ENCODE assay signal across 1 cellular context in the genomic region with DNA sequence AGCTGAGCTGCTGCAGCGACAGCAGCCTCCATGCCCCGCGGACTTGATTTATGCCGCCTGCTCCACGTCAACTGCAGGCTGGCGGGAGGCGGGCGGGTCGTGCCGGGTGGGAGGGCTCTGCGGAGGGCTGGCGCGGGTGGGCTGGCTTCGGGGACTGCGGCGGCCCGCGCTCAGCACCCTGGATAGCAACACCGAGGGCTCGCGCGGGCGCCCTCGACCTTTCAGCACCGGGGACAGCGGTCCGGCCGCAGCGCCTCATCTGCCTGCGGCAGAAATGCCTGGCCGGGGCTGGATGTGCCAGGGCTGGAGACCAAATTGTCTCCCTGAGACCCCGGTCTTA.
A peak's percentile ranks its signal among the peaks of the same experiment; 100 is the strongest.
TF ChIP-seq lines count a peak whose summit lies in the region.

No MANE protein-coding gene starts in this region.

TF ChIP-seq in HepG2, 621 proteins besides CTCF, POLR2A, EP300 and RAD21 (continued from another document and continues in another):
- TF ChIP-seq, protein P1, sequence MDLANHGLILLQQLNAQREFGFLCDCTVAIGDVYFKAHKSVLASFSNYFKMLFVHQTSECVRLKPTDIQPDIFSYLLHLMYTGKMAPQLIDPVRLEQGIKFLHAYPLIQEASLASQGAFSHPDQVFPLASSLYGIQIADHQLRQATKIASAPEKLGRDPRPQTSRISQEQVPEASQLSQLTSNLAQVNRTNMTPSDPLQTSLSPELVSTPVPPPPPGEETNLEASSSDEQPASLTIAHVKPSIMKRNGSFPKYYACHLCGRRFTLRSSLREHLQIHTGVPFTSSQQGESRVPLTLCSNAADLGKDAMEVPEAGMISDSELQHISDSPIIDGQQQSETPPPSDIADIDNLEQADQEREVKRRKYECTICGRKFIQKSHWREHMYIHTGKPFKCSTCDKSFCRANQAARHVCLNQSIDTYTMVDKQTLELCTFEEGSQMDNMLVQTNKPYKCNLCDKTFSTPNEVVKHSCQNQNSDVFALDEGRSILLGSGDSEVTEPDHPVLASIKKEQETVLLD (CRISPR knock-in tag; IDR thresholded peaks at IDR 0.05; ENCODE audit: low read depth), result peak; percentile 93
- TF ChIP-seq RFX5 (IDR thresholded peaks at IDR 0.05; ENCODE audit: low read depth, low read length) (no peak), FOXA1 (IDR thresholded peaks at IDR 0.05) (no peak), FOXA1 (CRISPR knock-in tag; IDR thresholded peaks at IDR 0.05) (peak; percentile 61), MAF1 (CRISPR knock-in tag; IDR thresholded peaks at IDR 0.05; ENCODE audit: borderline replicate concordance) (peak; percentile 99), FOXJ3 (CRISPR knock-in tag; IDR thresholded peaks at IDR 0.05; ENCODE audit: borderline replicate concordance) (0 out of 2 replicates have a peak, but pooled peaks have one; percentile 38), ZNF205 (CRISPR knock-in tag; IDR thresholded peaks at IDR 0.05) (peak; percentile 98), MEIS1 (CRISPR knock-in tag; IDR thresholded peaks at IDR 0.05; ENCODE audit: borderline replicate concordance) (peak; percentile 95), ZNF766 (CRISPR knock-in tag; IDR thresholded peaks at IDR 0.05; ENCODE audit: borderline replicate concordance) (peak; percentile 100), CHD2 (IDR thresholded peaks at IDR 0.05; ENCODE audit: low read depth, low read length) (no peak), HIVEP1 (CRISPR knock-in tag; IDR thresholded peaks at IDR 0.05) (no peak; the same call in 1 of the 2 replicates), SOX6 (IDR thresholded peaks at IDR 0.05) (no peak), SOX6 (CRISPR knock-in tag; IDR thresholded peaks at IDR 0.05) (peak; percentile 59), ZSCAN12 (CRISPR knock-in tag; IDR thresholded peaks at IDR 0.05) (peak; percentile 100), ZNF430 (CRISPR knock-in tag; IDR thresholded peaks at IDR 0.05) (peak; percentile 99), RFXAP (CRISPR knock-in tag; IDR thresholded peaks at IDR 0.05; ENCODE audit: borderline replicate concordance) (peak; percentile 96), RORA (CRISPR knock-in tag; IDR thresholded peaks at IDR 0.05) (no peak), ZNF879 (CRISPR knock-in tag; IDR thresholded peaks at IDR 0.05) (peak; percentile 99), TBX3 (IDR thresholded peaks at IDR 0.05; ENCODE audit: borderline replicate concordance) (no peak), ZNF883 (CRISPR knock-in tag; IDR thresholded peaks at IDR 0.05; ENCODE audit: not compliant biosample characterization) (peak; percentile 99), SATB2 (CRISPR knock-in tag; IDR thresholded peaks at IDR 0.05) (peak; percentile 99), BRD4 (CRISPR knock-in tag; IDR thresholded peaks at IDR 0.05) (no peak), ZNF329 (CRISPR knock-in tag; IDR thresholded peaks at IDR 0.05; ENCODE audit: low read depth) (peak; percentile 95), ZNF460 (CRISPR knock-in tag; IDR thresholded peaks at IDR 0.05; ENCODE audit: borderline replicate concordance) (no peak), IKZF1 (IDR thresholded peaks at IDR 0.05) (no peak), FOXO1 (CRISPR knock-in tag; IDR thresholded peaks at IDR 0.05) (peak; percentile 96), SKI (IDR thresholded peaks at IDR 0.05; ENCODE audit: partially characterized antibody) (no peak), ZNF562 (CRISPR knock-in tag; IDR thresholded peaks at IDR 0.05; ENCODE audit: borderline replicate concordance) (peak; percentile 87; the same call in 1 of the 2 replicates), POLR2AphosphoS2 (IDR thresholded peaks at IDR 0.05; ENCODE audit: low read depth, low read length) (no peak), NCOA1 (CRISPR knock-in tag; IDR thresholded peaks at IDR 0.05) (peak; percentile 85), HES4 (CRISPR knock-in tag; IDR thresholded peaks at IDR 0.05; ENCODE audit: borderline replicate concordance) (peak; percentile 100), TCF7 (IDR thresholded peaks at IDR 0.05; ENCODE audit: low read depth) (no peak), NFATC3 (CRISPR knock-in tag; IDR thresholded peaks at IDR 0.05) (peak; percentile 99; the same call in 1 of the 2 replicates), PAWR (CRISPR knock-in tag; IDR thresholded peaks at IDR 0.05; ENCODE audit: borderline replicate concordance) (peak; percentile 98; the same call in 1 of the 2 replicates), KLF16 (CRISPR knock-in tag; IDR thresholded peaks at IDR 0.05) (peak; percentile 93 to 100; a peak in 3 of 4 replicates)
- TF ChIP-seq, protein P2, sequence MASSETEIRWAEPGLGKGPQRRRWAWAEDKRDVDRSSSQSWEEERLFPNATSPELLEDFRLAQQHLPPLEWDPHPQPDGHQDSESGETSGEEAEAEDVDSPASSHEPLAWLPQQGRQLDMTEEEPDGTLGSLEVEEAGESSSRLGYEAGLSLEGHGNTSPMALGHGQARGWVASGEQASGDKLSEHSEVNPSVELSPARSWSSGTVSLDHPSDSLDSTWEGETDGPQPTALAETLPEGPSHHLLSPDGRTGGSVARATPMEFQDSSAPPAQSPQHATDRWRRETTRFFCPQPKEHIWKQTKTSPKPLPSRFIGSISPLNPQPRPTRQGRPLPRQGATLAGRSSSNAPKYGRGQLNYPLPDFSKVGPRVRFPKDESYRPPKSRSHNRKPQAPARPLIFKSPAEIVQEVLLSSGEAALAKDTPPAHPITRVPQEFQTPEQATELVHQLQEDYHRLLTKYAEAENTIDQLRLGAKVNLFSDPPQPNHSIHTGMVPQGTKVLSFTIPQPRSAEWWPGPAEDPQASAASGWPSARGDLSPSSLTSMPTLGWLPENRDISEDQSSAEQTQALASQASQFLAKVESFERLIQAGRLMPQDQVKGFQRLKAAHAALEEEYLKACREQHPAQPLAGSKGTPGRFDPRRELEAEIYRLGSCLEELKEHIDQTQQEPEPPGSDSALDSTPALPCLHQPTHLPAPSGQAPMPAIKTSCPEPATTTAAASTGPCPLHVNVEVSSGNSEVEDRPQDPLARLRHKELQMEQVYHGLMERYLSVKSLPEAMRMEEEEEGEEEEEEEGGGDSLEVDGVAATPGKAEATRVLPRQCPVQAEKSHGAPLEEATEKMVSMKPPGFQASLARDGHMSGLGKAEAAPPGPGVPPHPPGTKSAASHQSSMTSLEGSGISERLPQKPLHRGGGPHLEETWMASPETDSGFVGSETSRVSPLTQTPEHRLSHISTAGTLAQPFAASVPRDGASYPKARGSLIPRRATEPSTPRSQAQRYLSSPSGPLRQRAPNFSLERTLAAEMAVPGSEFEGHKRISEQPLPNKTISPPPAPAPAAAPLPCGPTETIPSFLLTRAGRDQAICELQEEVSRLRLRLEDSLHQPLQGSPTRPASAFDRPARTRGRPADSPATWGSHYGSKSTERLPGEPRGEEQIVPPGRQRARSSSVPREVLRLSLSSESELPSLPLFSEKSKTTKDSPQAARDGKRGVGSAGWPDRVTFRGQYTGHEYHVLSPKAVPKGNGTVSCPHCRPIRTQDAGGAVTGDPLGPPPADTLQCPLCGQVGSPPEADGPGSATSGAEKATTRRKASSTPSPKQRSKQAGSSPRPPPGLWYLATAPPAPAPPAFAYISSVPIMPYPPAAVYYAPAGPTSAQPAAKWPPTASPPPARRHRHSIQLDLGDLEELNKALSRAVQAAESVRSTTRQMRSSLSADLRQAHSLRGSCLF (CRISPR knock-in tag; IDR thresholded peaks at IDR 0.05; ENCODE audit: borderline replicate concordance), result peak; percentile 99
- TF ChIP-seq, protein P3, sequence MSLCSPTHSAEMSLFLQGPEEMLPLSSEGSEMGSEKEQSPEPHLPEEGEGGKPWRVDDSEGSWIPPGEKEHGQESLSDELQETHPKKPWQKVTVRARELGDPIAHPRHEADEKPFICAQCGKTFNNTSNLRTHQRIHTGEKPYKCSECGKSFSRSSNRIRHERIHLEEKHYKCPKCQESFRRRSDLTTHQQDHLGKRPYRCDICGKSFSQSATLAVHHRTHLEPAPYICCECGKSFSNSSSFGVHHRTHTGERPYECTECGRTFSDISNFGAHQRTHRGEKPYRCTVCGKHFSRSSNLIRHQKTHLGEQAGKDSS (CRISPR knock-in tag; IDR thresholded peaks at IDR 0.05; ENCODE audit: borderline replicate concordance, low read depth), result peak; percentile 90; the same call in 1 of the 2 replicates
- TF ChIP-seq, protein P4, sequence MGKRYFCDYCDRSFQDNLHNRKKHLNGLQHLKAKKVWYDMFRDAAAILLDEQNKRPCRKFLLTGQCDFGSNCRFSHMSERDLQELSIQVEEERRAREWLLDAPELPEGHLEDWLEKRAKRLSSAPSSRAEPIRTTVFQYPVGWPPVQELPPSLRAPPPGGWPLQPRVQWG (CRISPR knock-in tag; IDR thresholded peaks at IDR 0.05; ENCODE audit: borderline replicate concordance, low read depth), result peak; percentile 96
- TF ChIP-seq, protein P5, sequence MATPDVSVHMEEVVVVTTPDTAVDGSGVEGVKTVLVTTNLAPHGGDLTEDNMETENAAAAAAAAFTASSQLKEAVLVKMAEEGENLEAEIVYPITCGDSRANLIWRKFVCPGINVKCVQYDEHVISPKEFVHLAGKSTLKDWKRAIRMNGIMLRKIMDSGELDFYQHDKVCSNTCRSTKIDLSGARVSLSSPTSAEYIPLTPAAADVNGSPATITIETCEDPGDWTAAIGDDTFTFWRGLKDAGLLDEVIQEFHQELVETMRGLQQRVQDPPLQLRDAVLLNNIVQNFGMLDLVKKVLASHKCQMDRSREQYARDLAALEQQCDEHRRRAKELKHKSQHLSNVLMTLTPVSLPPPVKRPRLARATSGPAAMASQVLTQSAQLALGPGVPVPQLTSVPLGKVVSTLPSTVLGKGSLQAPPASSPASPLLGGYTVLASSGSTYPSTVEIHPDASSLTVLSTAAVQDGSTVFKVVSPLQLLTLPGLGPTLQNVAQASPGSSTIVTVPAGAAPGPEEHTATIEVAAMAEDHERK (CRISPR knock-in tag; IDR thresholded peaks at IDR 0.05; ENCODE audit: low read depth), result peak; percentile 21; the same call in 1 of the 2 replicates
- TF ChIP-seq, protein P6, sequence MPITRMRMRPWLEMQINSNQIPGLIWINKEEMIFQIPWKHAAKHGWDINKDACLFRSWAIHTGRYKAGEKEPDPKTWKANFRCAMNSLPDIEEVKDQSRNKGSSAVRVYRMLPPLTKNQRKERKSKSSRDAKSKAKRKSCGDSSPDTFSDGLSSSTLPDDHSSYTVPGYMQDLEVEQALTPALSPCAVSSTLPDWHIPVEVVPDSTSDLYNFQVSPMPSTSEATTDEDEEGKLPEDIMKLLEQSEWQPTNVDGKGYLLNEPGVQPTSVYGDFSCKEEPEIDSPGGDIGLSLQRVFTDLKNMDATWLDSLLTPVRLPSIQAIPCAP (CRISPR knock-in tag; IDR thresholded peaks at IDR 0.05; ENCODE audit: low read depth), result peak; percentile 85; the same call in 1 of the 2 replicates
- TF ChIP-seq, protein P7, sequence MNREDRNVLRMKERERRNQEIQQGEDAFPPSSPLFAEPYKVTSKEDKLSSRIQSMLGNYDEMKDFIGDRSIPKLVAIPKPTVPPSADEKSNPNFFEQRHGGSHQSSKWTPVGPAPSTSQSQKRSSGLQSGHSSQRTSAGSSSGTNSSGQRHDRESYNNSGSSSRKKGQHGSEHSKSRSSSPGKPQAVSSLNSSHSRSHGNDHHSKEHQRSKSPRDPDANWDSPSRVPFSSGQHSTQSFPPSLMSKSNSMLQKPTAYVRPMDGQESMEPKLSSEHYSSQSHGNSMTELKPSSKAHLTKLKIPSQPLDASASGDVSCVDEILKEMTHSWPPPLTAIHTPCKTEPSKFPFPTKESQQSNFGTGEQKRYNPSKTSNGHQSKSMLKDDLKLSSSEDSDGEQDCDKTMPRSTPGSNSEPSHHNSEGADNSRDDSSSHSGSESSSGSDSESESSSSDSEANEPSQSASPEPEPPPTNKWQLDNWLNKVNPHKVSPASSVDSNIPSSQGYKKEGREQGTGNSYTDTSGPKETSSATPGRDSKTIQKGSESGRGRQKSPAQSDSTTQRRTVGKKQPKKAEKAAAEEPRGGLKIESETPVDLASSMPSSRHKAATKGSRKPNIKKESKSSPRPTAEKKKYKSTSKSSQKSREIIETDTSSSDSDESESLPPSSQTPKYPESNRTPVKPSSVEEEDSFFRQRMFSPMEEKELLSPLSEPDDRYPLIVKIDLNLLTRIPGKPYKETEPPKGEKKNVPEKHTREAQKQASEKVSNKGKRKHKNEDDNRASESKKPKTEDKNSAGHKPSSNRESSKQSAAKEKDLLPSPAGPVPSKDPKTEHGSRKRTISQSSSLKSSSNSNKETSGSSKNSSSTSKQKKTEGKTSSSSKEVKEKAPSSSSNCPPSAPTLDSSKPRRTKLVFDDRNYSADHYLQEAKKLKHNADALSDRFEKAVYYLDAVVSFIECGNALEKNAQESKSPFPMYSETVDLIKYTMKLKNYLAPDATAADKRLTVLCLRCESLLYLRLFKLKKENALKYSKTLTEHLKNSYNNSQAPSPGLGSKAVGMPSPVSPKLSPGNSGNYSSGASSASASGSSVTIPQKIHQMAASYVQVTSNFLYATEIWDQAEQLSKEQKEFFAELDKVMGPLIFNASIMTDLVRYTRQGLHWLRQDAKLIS (CRISPR knock-in tag; IDR thresholded peaks at IDR 0.05), result peak; percentile 89
- TF ChIP-seq, protein P8, sequence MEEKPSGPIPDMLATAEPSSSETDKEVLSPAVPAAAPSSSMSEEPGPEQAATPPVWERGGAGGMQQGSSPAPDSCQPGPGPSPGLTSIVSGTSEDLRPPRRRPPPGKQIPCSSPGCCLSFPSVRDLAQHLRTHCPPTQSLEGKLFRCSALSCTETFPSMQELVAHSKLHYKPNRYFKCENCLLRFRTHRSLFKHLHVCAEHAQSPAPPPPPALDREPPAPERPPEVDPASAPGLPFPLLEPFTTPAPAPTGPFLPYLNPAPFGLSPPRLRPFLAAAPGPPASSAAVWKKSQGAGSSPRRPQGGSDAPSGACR (CRISPR knock-in tag; IDR thresholded peaks at IDR 0.05), result peak; percentile 98
- TF ChIP-seq, protein P9, sequence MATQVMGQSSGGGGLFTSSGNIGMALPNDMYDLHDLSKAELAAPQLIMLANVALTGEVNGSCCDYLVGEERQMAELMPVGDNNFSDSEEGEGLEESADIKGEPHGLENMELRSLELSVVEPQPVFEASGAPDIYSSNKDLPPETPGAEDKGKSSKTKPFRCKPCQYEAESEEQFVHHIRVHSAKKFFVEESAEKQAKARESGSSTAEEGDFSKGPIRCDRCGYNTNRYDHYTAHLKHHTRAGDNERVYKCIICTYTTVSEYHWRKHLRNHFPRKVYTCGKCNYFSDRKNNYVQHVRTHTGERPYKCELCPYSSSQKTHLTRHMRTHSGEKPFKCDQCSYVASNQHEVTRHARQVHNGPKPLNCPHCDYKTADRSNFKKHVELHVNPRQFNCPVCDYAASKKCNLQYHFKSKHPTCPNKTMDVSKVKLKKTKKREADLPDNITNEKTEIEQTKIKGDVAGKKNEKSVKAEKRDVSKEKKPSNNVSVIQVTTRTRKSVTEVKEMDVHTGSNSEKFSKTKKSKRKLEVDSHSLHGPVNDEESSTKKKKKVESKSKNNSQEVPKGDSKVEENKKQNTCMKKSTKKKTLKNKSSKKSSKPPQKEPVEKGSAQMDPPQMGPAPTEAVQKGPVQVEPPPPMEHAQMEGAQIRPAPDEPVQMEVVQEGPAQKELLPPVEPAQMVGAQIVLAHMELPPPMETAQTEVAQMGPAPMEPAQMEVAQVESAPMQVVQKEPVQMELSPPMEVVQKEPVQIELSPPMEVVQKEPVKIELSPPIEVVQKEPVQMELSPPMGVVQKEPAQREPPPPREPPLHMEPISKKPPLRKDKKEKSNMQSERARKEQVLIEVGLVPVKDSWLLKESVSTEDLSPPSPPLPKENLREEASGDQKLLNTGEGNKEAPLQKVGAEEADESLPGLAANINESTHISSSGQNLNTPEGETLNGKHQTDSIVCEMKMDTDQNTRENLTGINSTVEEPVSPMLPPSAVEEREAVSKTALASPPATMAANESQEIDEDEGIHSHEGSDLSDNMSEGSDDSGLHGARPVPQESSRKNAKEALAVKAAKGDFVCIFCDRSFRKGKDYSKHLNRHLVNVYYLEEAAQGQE (IDR thresholded peaks at IDR 0.05; ENCODE audit: borderline replicate concordance in 1 of 2, low read depth in 1 of 2, low read length in 2 of 2), result peak; percentile 98 to 100
